ENCODE assay signal across 1 cellular context in genomic region chr1:35243681-35244080, GRCh38.
TF ChIP-seq lines count a peak whose summit lies in the region.

No MANE protein-coding gene starts in this region.

TF ChIP-seq in HepG2, 621 proteins besides CTCF, POLR2A, EP300 and RAD21 (continued from another document):
- TF ChIP-seq ARID4A (CRISPR knock-in tag; IDR thresholded peaks at IDR 0.05; ENCODE audit: borderline replicate concordance), result peak; percentile 23; the same call in 1 of the 2 replicates
- TF ChIP-seq GTF2F1 (IDR thresholded peaks at IDR 0.05; ENCODE audit: low read length), result no peak
- peak; percentile 37; the same call in 1 of the 2 replicates for TF ChIP-seq MIXL1 (CRISPR knock-in tag; IDR thresholded peaks at IDR 0.05)
- no peak for TF ChIP-seq HNRNPH1 (optimal IDR thresholded peaks at IDR 0.05; ENCODE audit: low read depth, low read length)
- TF ChIP-seq ZFP37 (CRISPR knock-in tag; IDR thresholded peaks at IDR 0.05; ENCODE audit: borderline replicate concordance), result no peak
- no peak for TF ChIP-seq HNRNPLL (IDR thresholded peaks at IDR 0.05; ENCODE audit: low read depth, low read length, poor library complexity, severe bottlenecking)
- TF ChIP-seq XRCC5 (optimal IDR thresholded peaks at IDR 0.05; ENCODE audit: low read length), result no peak
- TF ChIP-seq WIZ (CRISPR knock-in tag; IDR thresholded peaks at IDR 0.05), result no peak
- TF ChIP-seq ZNF674 (CRISPR knock-in tag; IDR thresholded peaks at IDR 0.05; ENCODE audit: low read depth), result no peak
- no peak for TF ChIP-seq REST (IDR thresholded peaks at IDR 0.05; ENCODE audit: borderline replicate concordance in 1 of 2, low read depth in 1 of 2, low read length in 2 of 2)
- TF ChIP-seq PAXIP1 (CRISPR knock-in tag; conservative IDR thresholded peaks at IDR 0.05), result peak; percentile 70
- no peak for TF ChIP-seq ZNF609 (CRISPR knock-in tag; IDR thresholded peaks at IDR 0.05; ENCODE audit: borderline replicate concordance)
- peak; percentile 40 for TF ChIP-seq SAP130 (CRISPR knock-in tag; IDR thresholded peaks at IDR 0.05; ENCODE audit: low read depth)
- 0 out of 2 replicates have a peak, but pooled peaks have one; percentile 23 for TF ChIP-seq ATF2 (CRISPR knock-in tag; IDR thresholded peaks at IDR 0.05)
- TF ChIP-seq MAF1 (CRISPR knock-in tag; IDR thresholded peaks at IDR 0.05; ENCODE audit: borderline replicate concordance), result no peak
- no peak for TF ChIP-seq POGZ (CRISPR knock-in tag; IDR thresholded peaks at IDR 0.05)
- no peak for TF ChIP-seq ZNF773 (CRISPR knock-in tag; IDR thresholded peaks at IDR 0.05; ENCODE audit: borderline replicate concordance)
- no peak for TF ChIP-seq SAFB2 (CRISPR knock-in tag; IDR thresholded peaks at IDR 0.05; ENCODE audit: borderline replicate concordance, low read depth)
- no peak for TF ChIP-seq ZNF124 (CRISPR knock-in tag; IDR thresholded peaks at IDR 0.05)
- peak; percentile 97 for TF ChIP-seq TFAP4 (IDR thresholded peaks at IDR 0.05; ENCODE audit: borderline replicate concordance, low read depth)
TF ChIP-seq in HepG2: peak in this region for 32.
